In genomic region chr5:170861855-170862766, GRCh38 we compare ENCODE assay signal across 8 cellular contexts. TPM values are rescaled to one million over a fixed set of nuclear protein-coding genes. Genes with fewer than 3 reads are reported as not detected.
DNase-seq lines count a peak whose midpoint lies in the region; ATAC-seq lines count a peak whose summit lies in the region.

Gene RANBP17 (plus strand): TSS chr5:170862018.

- peaks cover 24 to 29% of the 10 kb centered on the region in 2 donors for H3K27me3 Mint-ChIP-seq in CD8-positive, alpha-beta memory T cell

- no peaks in the 10 kb centered on the region for H3K9me3 ChIP-seq in CD8-positive, alpha-beta memory T cell (ENCODE audit: low read length)

- in situ Hi-C loops in G401 (cut with HindIII; ENCODE audit: low sequenced_read_pairs) = no loop called here

- H3K4me3 ChIP-seq in CD8-positive, alpha-beta memory T cell (ENCODE audit: low read length) = no peak within 1 kb of the TSS

- peak within 1 kb of the TSS in 1 of 7 donors; percentile 28 for H3K4me3 Mint-ChIP-seq in CD8-positive, alpha-beta memory T cell

- H3K4me1 ChIP-seq in CD8-positive, alpha-beta memory T cell (ENCODE audit: insufficient read depth, low read length) = no peaks in the 10 kb centered on the region

- CTCF ChIA-PET in CD8-positive, alpha-beta memory T cell (lab: Charles Lee) = no interaction called here

- intact Hi-C loops in left ventricle myocardium superior (cut with micrococcal nuclease) = no loop called here

- peaks cover 17 to 37% (median 35%) of the 10 kb centered on the region in 5 donors for H3K9me3 Mint-ChIP-seq in CD8-positive, alpha-beta memory T cell

- POLR2A ChIA-PET in CD8-positive, alpha-beta memory T cell (lab: Charles Lee) = no interaction called here

- no peak within 1 kb of the TSS for H3K27ac Mint-ChIP-seq in CD8-positive, alpha-beta memory T cell

- no peaks in the 10 kb centered on the region for H3K27me3 ChIP-seq in CD8-positive, alpha-beta memory T cell (ENCODE audit: insufficient read depth, low read length, poor library complexity, severe bottlenecking)

- H3K4me1 Mint-ChIP-seq in CD8-positive, alpha-beta memory T cell = peaks cover 2 to 5% (median 4%) of the 10 kb centered on the region in 3 donors

- H3K36me3 ChIP-seq in CD8-positive, alpha-beta memory T cell (ENCODE audit: insufficient read depth, low read length) = no peaks in the 10 kb centered on the region

- H3K27ac ChIP-seq in CD8-positive, alpha-beta memory T cell (ENCODE audit: low read depth, low read length) = no peak within 1 kb of the TSS

- ATAC-seq in left ventricle myocardium superior = peak; percentile 93
- no peak for ATAC-seq in GM19328 (IDR thresholded peaks at IDR 0.05; ENCODE audit: unreplicated experiment)
- no peak for ATAC-seq in GM21786 (IDR thresholded peaks at IDR 0.05; ENCODE audit: unreplicated experiment)

- peaks cover 2 to 6% (median 5%) of the 10 kb centered on the region in 3 donors for H3K36me3 Mint-ChIP-seq in CD8-positive, alpha-beta memory T cell

- peak; percentile 35 for DNase-seq in G401 (ENCODE audit: low spot score)
- peak; percentile 21 to 39 for DNase-seq in NCI-H1930 (lab: John Stamatoyannopoulos, UW)
- DNase-seq in amniotic epithelial cell (ENCODE audit: low read depth) = peak; percentile 75
- peak; percentile 59 for DNase-seq in left ventricle myocardium superior
- DNase-seq in pons (ENCODE audit: low spot score) = peak; percentile 14
- DNase-seq in CD8-positive, alpha-beta memory T cell = no peak

RNA-seq across cellular contexts. Expression of gene RANBP17, which starts in this region (rescaled TPM):
- total RNA-seq in G401 (2014; rRNA removed; shearing (Covaris generic)) = 5.5 and 20.9 TPM in 2 replicates
- 3.9 TPM for total RNA-seq in left ventricle myocardium superior
- total RNA-seq in CD8-positive, alpha-beta memory T cell = not detected
- polyA plus RNA-seq in CD8-positive, alpha-beta memory T cell = not detected

Comparison
In these comparisons a context has a peak if more than half of its experiments do, and no peak if none do; other contexts are left out.
1. DNase-seq: peak in G401 (single experiment), NCI-H1930 (2 of 2), amniotic epithelial cell (single experiment), left ventricle myocardium superior (single experiment) and pons (single experiment); none in CD8-positive, alpha-beta memory T cell (0 of 5).